ENCODE assay signal across 20 cellular contexts in the genomic region with DNA sequence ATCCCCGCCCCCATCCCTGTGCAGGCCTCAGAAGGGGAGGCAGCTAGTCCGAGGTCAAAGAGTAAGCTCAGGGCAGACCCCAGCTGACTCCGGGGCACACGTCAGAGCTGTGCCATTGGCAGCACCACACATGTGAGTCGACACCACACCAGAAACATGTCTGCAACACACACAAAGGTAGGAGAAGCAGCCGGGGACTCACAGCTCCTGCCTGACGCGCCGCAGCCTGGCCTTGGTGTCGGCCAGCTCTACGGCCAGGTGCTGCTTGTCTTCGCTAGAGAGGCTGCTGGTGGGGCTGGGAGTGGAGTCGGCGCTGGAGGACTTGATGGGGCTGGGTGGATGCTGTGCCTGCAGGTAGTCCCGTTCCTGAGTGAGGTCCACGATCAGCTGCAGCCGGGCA.
DNase-seq lines count a peak whose midpoint lies in the region; ATAC-seq and TF ChIP-seq lines count a peak whose summit lies in the region.
"Had no signal": no experiment of that assay in that cellular context is flagged by ENCODE, and none has a peak within 500 bp of the region (broad histone marks: within the 10 kb centered on the region; RNA-seq: fewer than 3 reads in every experiment).

No MANE protein-coding gene starts in this region.

- DNase-seq in natural killer cell treated with Interleukin-12 subunit alpha and Interleukin-12 subunit beta and Interleukin-15 and Interleukin-18, amount 100 ng/mL, for 72 hours (ENCODE audit: low spot score) = peak; percentile 47
- DNase-seq in natural killer cell (no peak), caudate nucleus (lab: John Stamatoyannopoulos, UW) (no peak), nephron progenitor cell (no peak), MM.1S (no peak), T-helper 1 cell (no peak)
- DNase-seq in stimulated activated naive B cell treated with anti-CD40 and anti-IgM and Interleukin-4, amounts not matched to agents 10 μg/mL and 1 μg/mL and 100 μg/mL, for 72 hours = no peak
- no peak for DNase-seq in activated naive CD8-positive, alpha-beta T cell treated with anti-CD3 and anti-CD28 coated beads, Interleukin-2, amount 50 U/mL, for 24 hours
- DNase-seq: DMS79, H7, Karpas-422, NCI-H1048, NCI-H1436, NCI-H1930, NCI-H526, PC-3, SIG-M5 had no signal

- peak overlapping the region in 1 of 2 donors; percentile 66 for H3K27ac Mint-ChIP-seq in natural killer cell treated with Interleukin-12 subunit alpha and Interleukin-12 subunit beta and Interleukin-15 and Interleukin-18, amount 100 ng/mL, for 72 hours
- H3K27ac Mint-ChIP-seq in natural killer cell (peak overlapping the region in 1 of 2 donors; percentile 8), nephron progenitor cell (peak overlapping the region; percentile 74)
- peak overlapping the region; percentile 47 for H3K27ac Mint-ChIP-seq in stimulated activated naive B cell treated with anti-CD40 and anti-IgM and Interleukin-4, amounts not matched to agents 10 μg/mL and 1 μg/mL and 100 μg/mL, for 72 hours
- no peak overlapping the region for H3K27ac Mint-ChIP-seq in activated naive CD8-positive, alpha-beta T cell treated with anti-CD3 and anti-CD28 coated beads, Interleukin-2, amount 50 U/mL, for 24 hours

- no peaks in the 10 kb centered on the region for H4K20me1 ChIP-seq in MM.1S (ENCODE audit: insufficient read depth, low read length)

- no peaks in the 10 kb centered on the region for H3K27me3 ChIP-seq in MM.1S (replicated peaks; ENCODE audit: insufficient read depth, low read length)
- H3K27me3 ChIP-seq: BLaER1 had no signal

- no peak overlapping the region for H2AFZ ChIP-seq in MM.1S (ENCODE audit: low read length)

- peaks cover 27% of the 10 kb centered on the region for H3K4me1 ChIP-seq in MM.1S (ENCODE audit: low read length)

- H3K4me3 ChIP-seq in MM.1S (ENCODE audit: low read length) = no peak overlapping the region
- H3K4me3 ChIP-seq: BLaER1 had no signal

- ATAC-seq in natural killer cell treated with Interleukin-12 subunit alpha and Interleukin-12 subunit beta and Interleukin-15 and Interleukin-18, amount 100 ng/mL, for 72 hours = no peak
- ATAC-seq in natural killer cell = no peak
- ATAC-seq in stimulated activated naive B cell treated with anti-CD40 and anti-IgM and Interleukin-4, amounts not matched to agents 10 μg/mL and 1 μg/mL and 100 μg/mL, for 72 hours (replicated peaks) = no peak
- ATAC-seq in activated naive CD8-positive, alpha-beta T cell treated with anti-CD3 and anti-CD28 coated beads, Interleukin-2, amount 50 U/mL, for 24 hours = no peak
- ATAC-seq: PC-3 had no signal

- intact Hi-C loops in natural killer cell (cut with micrococcal nuclease) = no loop called here

- H3K27me3 Mint-ChIP-seq in natural killer cell treated with Interleukin-12 subunit alpha and Interleukin-12 subunit beta and Interleukin-15 and Interleukin-18, amount 100 ng/mL, for 72 hours = no peaks in the 10 kb centered on the region
- H3K27me3 Mint-ChIP-seq in natural killer cell (ENCODE audit: low read depth in 2 of 2) (no peaks in the 10 kb centered on the region), nephron progenitor cell (ENCODE audit: low read depth, poor library complexity) (peaks cover 2% of the 10 kb centered on the region)
- no peaks in the 10 kb centered on the region for H3K27me3 Mint-ChIP-seq in stimulated activated naive B cell treated with anti-CD40 and anti-IgM and Interleukin-4, amounts not matched to agents 10 μg/mL and 1 μg/mL and 100 μg/mL, for 72 hours
- H3K27me3 Mint-ChIP-seq in activated naive CD8-positive, alpha-beta T cell treated with anti-CD3 and anti-CD28 coated beads, Interleukin-2, amount 50 U/mL, for 24 hours = no peaks in the 10 kb centered on the region
- H3K27me3 Mint-ChIP-seq: IgD-negative memory B cell had no signal

- H3K36me3 Mint-ChIP-seq in natural killer cell treated with Interleukin-12 subunit alpha and Interleukin-12 subunit beta and Interleukin-15 and Interleukin-18, amount 100 ng/mL, for 72 hours = no peaks in the 10 kb centered on the region
- H3K36me3 Mint-ChIP-seq in natural killer cell (peaks cover 15% of the 10 kb centered on the region), nephron progenitor cell (ENCODE audit: low read depth) (peaks cover 48% of the 10 kb centered on the region)
- peaks cover 26 to 50% of the 10 kb centered on the region in 2 donors for H3K36me3 Mint-ChIP-seq in stimulated activated naive B cell treated with anti-CD40 and anti-IgM and Interleukin-4, amounts not matched to agents 10 μg/mL and 1 μg/mL and 100 μg/mL, for 72 hours
- peaks cover 13% of the 10 kb centered on the region for H3K36me3 Mint-ChIP-seq in activated naive CD8-positive, alpha-beta T cell treated with anti-CD3 and anti-CD28 coated beads, Interleukin-2, amount 50 U/mL, for 24 hours (ENCODE audit: low read depth)

- H3K27ac ChIP-seq in caudate nucleus (ENCODE audit: low read depth, low read length) = peak overlapping the region; percentile 54
- no peak overlapping the region for H3K27ac ChIP-seq in MM.1S (ENCODE audit: low read length)
- H3K27ac ChIP-seq: BLaER1, RWPE1 had no signal

- H3K36me3 ChIP-seq in MM.1S (replicated peaks; ENCODE audit: insufficient read depth, low read length) = no peaks in the 10 kb centered on the region

- H3F3A ChIP-seq in MM.1S (ENCODE audit: insufficient read depth, low read length) = peaks cover 15% of the 10 kb centered on the region

- no peak overlapping the region for H3K4me2 ChIP-seq in MM.1S (ENCODE audit: low read depth, low read length)
- H3K4me2 ChIP-seq: BLaER1 had no signal

- peaks cover 4 to 25% of the 10 kb centered on the region in 2 donors for H3K4me1 Mint-ChIP-seq in natural killer cell treated with Interleukin-12 subunit alpha and Interleukin-12 subunit beta and Interleukin-15 and Interleukin-18, amount 100 ng/mL, for 72 hours (ENCODE audit: low read depth in 2 of 2)
- H3K4me1 Mint-ChIP-seq in natural killer cell = peaks cover 33 to 40% of the 10 kb centered on the region in 2 donors
- peaks cover 68% of the 10 kb centered on the region for H3K4me1 Mint-ChIP-seq in nephron progenitor cell
- peaks cover 16 to 42% of the 10 kb centered on the region in 2 donors for H3K4me1 Mint-ChIP-seq in stimulated activated naive B cell treated with anti-CD40 and anti-IgM and Interleukin-4, amounts not matched to agents 10 μg/mL and 1 μg/mL and 100 μg/mL, for 72 hours
- H3K4me1 Mint-ChIP-seq in activated naive CD8-positive, alpha-beta T cell treated with anti-CD3 and anti-CD28 coated beads, Interleukin-2, amount 50 U/mL, for 24 hours = peaks cover 1% of the 10 kb centered on the region

- H3K9ac ChIP-seq in MM.1S (ENCODE audit: low read length) = no peak overlapping the region
- H3K9ac ChIP-seq: BLaER1 had no signal

- TF ChIP-seq CTCF in natural killer cell (IDR thresholded peaks at IDR 0.05) = no peak
- TF ChIP-seq CTCF in nephron progenitor cell (IDR thresholded peaks at IDR 0.05) = no peak
- TF ChIP-seq CTCF in MM.1S (IDR thresholded peaks at IDR 0.05; ENCODE audit: low read length) = no peak

- H3K9me2 ChIP-seq in MM.1S (replicated peaks; ENCODE audit: insufficient read depth, low read length) = no peaks in the 10 kb centered on the region

- no peaks in the 10 kb centered on the region for H3K9me3 ChIP-seq in MM.1S (replicated peaks; ENCODE audit: insufficient read depth, low read length)
- H3K9me3 ChIP-seq: BLaER1 had no signal

- no peak overlapping the region for H3K4me3 Mint-ChIP-seq in natural killer cell treated with Interleukin-12 subunit alpha and Interleukin-12 subunit beta and Interleukin-15 and Interleukin-18, amount 100 ng/mL, for 72 hours
- no peak overlapping the region for H3K4me3 Mint-ChIP-seq in natural killer cell
- peak overlapping the region; percentile 12 for H3K4me3 Mint-ChIP-seq in nephron progenitor cell
- no peak overlapping the region for H3K4me3 Mint-ChIP-seq in stimulated activated naive B cell treated with anti-CD40 and anti-IgM and Interleukin-4, amounts not matched to agents 10 μg/mL and 1 μg/mL and 100 μg/mL, for 72 hours
- no peak overlapping the region for H3K4me3 Mint-ChIP-seq in activated naive CD8-positive, alpha-beta T cell treated with anti-CD3 and anti-CD28 coated beads, Interleukin-2, amount 50 U/mL, for 24 hours

- H3K79me2 ChIP-seq in MM.1S (ENCODE audit: low read length) = peaks cover 94% of the 10 kb centered on the region

- no peaks in the 10 kb centered on the region for H3K9me3 Mint-ChIP-seq in natural killer cell treated with Interleukin-12 subunit alpha and Interleukin-12 subunit beta and Interleukin-15 and Interleukin-18, amount 100 ng/mL, for 72 hours
- no peaks in the 10 kb centered on the region for H3K9me3 Mint-ChIP-seq in natural killer cell
- no peaks in the 10 kb centered on the region for H3K9me3 Mint-ChIP-seq in nephron progenitor cell
- H3K9me3 Mint-ChIP-seq in stimulated activated naive B cell treated with anti-CD40 and anti-IgM and Interleukin-4, amounts not matched to agents 10 μg/mL and 1 μg/mL and 100 μg/mL, for 72 hours = no peaks in the 10 kb centered on the region
- no peaks in the 10 kb centered on the region for H3K9me3 Mint-ChIP-seq in activated naive CD8-positive, alpha-beta T cell treated with anti-CD3 and anti-CD28 coated beads, Interleukin-2, amount 50 U/mL, for 24 hours
- H3K9me3 Mint-ChIP-seq: IgD-negative memory B cell had no signal
